In genomic region chr2:131335319-131335718, GRCh38 we compare ENCODE assay signal across 8 cellular contexts. TPM values are rescaled to one million over a fixed set of nuclear protein-coding genes. Genes with fewer than 3 reads are reported as not detected.
DNase-seq lines count a peak whose midpoint lies in the region; ATAC-seq and TF ChIP-seq lines count a peak whose summit lies in the region.
"Not testable (repeated sequence)": the region's sequence is repeated elsewhere in the genome, so short reads cannot be mapped to it uniquely, and the experiment has no call there.

No MANE protein-coding gene starts in this region.

- H3K4me1 Mint-ChIP-seq in HFFc6 (ENCODE audit: low read depth); stimulated activated naive B cell treated with anti-CD40 and anti-IgM and Interleukin-4, amounts not matched to agents 10 μg/mL and 1 μg/mL and 100 μg/mL, for 72 hours: not testable (repeated sequence)

- not testable (repeated sequence) for H3K9me3 Mint-ChIP-seq in HFFc6; stimulated activated naive B cell treated with anti-CD40 and anti-IgM and Interleukin-4, amounts not matched to agents 10 μg/mL and 1 μg/mL and 100 μg/mL, for 72 hours

- not testable (repeated sequence) for ATAC-seq in stimulated activated naive B cell treated with anti-CD40 and anti-IgM and Interleukin-4, amounts not matched to agents 10 μg/mL and 1 μg/mL and 100 μg/mL, for 72 hours (replicated peaks)

- H3K27ac Mint-ChIP-seq in HFFc6; stimulated activated naive B cell treated with anti-CD40 and anti-IgM and Interleukin-4, amounts not matched to agents 10 μg/mL and 1 μg/mL and 100 μg/mL, for 72 hours: not testable (repeated sequence)

- DNase-seq in D341Med (ENCODE audit: low spot score): peak; percentile 31
- peak; percentile 37 for DNase-seq in HFFc6
- DNase-seq in NCI-H2171 treated with DMSO at 0.1 percent for 48 hours (lab: John Stamatoyannopoulos, UW): peak; percentile 46
- peak; percentile 33 for DNase-seq in SK-N-DZ (ENCODE audit: low spot score)
- DNase-seq in amniotic stem cell (lab: John Stamatoyannopoulos, UW): peak; percentile 13
- DNase-seq in fibroblast of pulmonary artery (ENCODE audit: low read depth): peak; percentile 36
- DNase-seq in midbrain (lab: John Stamatoyannopoulos, UW): peak; percentile 25
- peak; percentile 4 for DNase-seq in stimulated activated naive B cell treated with anti-CD40 and anti-IgM and Interleukin-4, amounts not matched to agents 10 μg/mL and 1 μg/mL and 100 μg/mL, for 72 hours

- H3K27me3 Mint-ChIP-seq in HFFc6 (ENCODE audit: insufficient read depth): not testable (repeated sequence)
- H3K27me3 Mint-ChIP-seq in stimulated activated naive B cell treated with anti-CD40 and anti-IgM and Interleukin-4, amounts not matched to agents 10 μg/mL and 1 μg/mL and 100 μg/mL, for 72 hours: peaks cover 22 to 23% of the 10 kb centered on the region in 2 donors

- peak; percentile 36; the same call in 1 of the 2 replicates for TF ChIP-seq CTCF in HFFc6 (IDR thresholded peaks at IDR 0.05)
- TF ChIP-seq CTCF in fibroblast of pulmonary artery (IDR thresholded peaks at IDR 0.05; ENCODE audit: low read length, missing control alignments): peak; percentile 24

- not testable (repeated sequence) for H3K4me3 ChIP-seq in fibroblast of pulmonary artery (replicated peaks; ENCODE audit: low read depth, low read length)

- H3K4me3 Mint-ChIP-seq in HFFc6; stimulated activated naive B cell treated with anti-CD40 and anti-IgM and Interleukin-4, amounts not matched to agents 10 μg/mL and 1 μg/mL and 100 μg/mL, for 72 hours: not testable (repeated sequence)

- H3K36me3 Mint-ChIP-seq in HFFc6 (ENCODE audit: low read depth); stimulated activated naive B cell treated with anti-CD40 and anti-IgM and Interleukin-4, amounts not matched to agents 10 μg/mL and 1 μg/mL and 100 μg/mL, for 72 hours: not testable (repeated sequence)

RNA-seq across cellular contexts. Expression of gene RAB6D, which starts 28.6 kb away (rescaled TPM):
- total RNA-seq in HFFc6 (2021; fragmentation: NEBNext Ultra II Directional; extraction: Animal tissue kit (Norgen Biotek cat#: 25700)): under 1 TPM in 3 of 6 experiments, not detected in 3; 0.07 to 0.13 (median 0.10) TPM
- polyA plus RNA-seq in SK-N-DZ (2014; cell fraction: cytosol; rRNA removed): not detected in 2 replicates
- polyA plus RNA-seq in SK-N-DZ (2014; cell fraction: nucleus; rRNA removed): not detected in 2 replicates
